Comparison of ENCODE assay signal across 17 cellular contexts in genomic region chr1:27203946-27204345, GRCh38.
"Had no signal": no experiment of that assay in that cellular context is flagged by ENCODE, and none has a peak within 500 bp of the region (broad histone marks: within the 10 kb centered on the region; RNA-seq: fewer than 3 reads in every experiment).

No MANE protein-coding gene starts in this region.

- H3K36me3 ChIP-seq: thoracic aorta, upper lobe of right lung had no signal

- DNase-seq: activated CD4-positive, alpha-beta T cell treated with anti-CD3 and anti-CD28 coated beads, Interleukin-2, amount 50 U/mL, for 4 hours; activated effector memory CD4-positive, alpha-beta T cell treated with anti-CD3 and anti-CD28 coated beads, Interleukin-2, amount 50 U/mL, for 16 hours; activated T-cell treated with anti-CD3 and anti-CD28 coated beads, Interleukin-2, amount 50 U/mL, for 72 hours; amniotic stem cell; caudate nucleus; left cardiac atrium; stimulated activated CD4-positive, alpha-beta T cell treated with anti-CD3 and anti-CD28 coated beads, Interleukin-4, amount 100 ng/mL, for 4 hours; upper lobe of right lung had no signal

- H3K4me3 ChIP-seq: coronary artery, lung, thoracic aorta, upper lobe of right lung had no signal

- H3K27ac ChIP-seq: coronary artery, thoracic aorta, upper lobe of right lung had no signal

- ATAC-seq: activated naive CD4-positive, alpha-beta T cell treated with anti-CD3 and anti-CD28 coated beads, Interleukin-2, amount 50 U/mL, for 72 hours; activated T-cell treated with anti-CD3 and anti-CD28 coated beads, Interleukin-2, amount 50 U/mL, for 72 hours; left cardiac atrium; natural killer cell treated with Interleukin-12 subunit alpha and Interleukin-12 subunit beta and Interleukin-15 and Interleukin-18, amount 100 ng/mL, for 72 hours; sciatic nerve; stimulated activated memory B cell treated with anti-CD40 and anti-IgM and Interleukin-4, amounts not matched to agents 10 μg/mL and 1 μg/mL and 100 μg/mL, for 72 hours; upper lobe of right lung had no signal

- H3K9me3 ChIP-seq: thoracic aorta, upper lobe of right lung had no signal

- H3K4me1 ChIP-seq: upper lobe of right lung had no signal

- H3K27me3 ChIP-seq: upper lobe of right lung had no signal

- FAIRE-seq: endometrium, islet of Langerhans had no signal
